In genomic region chr21:35208117-35208516, GRCh38 we compare ENCODE assay signal across 25 cellular contexts.
A peak's percentile ranks its signal among the peaks of the same experiment; 100 is the strongest.
DNase-seq lines count a peak whose midpoint lies in the region; ATAC-seq and TF ChIP-seq lines count a peak whose summit lies in the region.
"Had no signal": no experiment of that assay in that cellular context is flagged by ENCODE, and none has a peak within 500 bp of the region (broad histone marks: within the 10 kb centered on the region; RNA-seq: fewer than 3 reads in every experiment).

No MANE protein-coding gene starts in this region.

- H3K36me3 ChIP-seq in breast epithelium (no peaks in the 10 kb centered on the region), left ventricle myocardium inferior (no peaks in the 10 kb centered on the region), psoas muscle (ENCODE audit: insufficient read depth in 1 of 2, low read depth in 1 of 2) (no peaks in the 10 kb centered on the region), transverse colon (no peaks in the 10 kb centered on the region), endodermal cell (ENCODE audit: control insufficient read depth, insufficient read depth, low read length) (no peaks in the 10 kb centered on the region)
- H3K36me3 ChIP-seq: right lobe of liver had no signal

- H3K4me3 ChIP-seq in breast epithelium (peak overlapping the region in 1 of 3 donors; percentile 14), left ventricle myocardium inferior (no peak overlapping the region), psoas muscle (no peak overlapping the region), transverse colon (no peak overlapping the region), endodermal cell (ENCODE audit: low read length) (no peak overlapping the region)
- H3K4me3 ChIP-seq: GM12878, GM23248, lung, right lobe of liver had no signal

- H3K4me3 Mint-ChIP-seq in MCF 10A (ENCODE audit: unreplicated experiment) (no peak overlapping the region), endodermal cell (no peak overlapping the region)
- H3K4me3 Mint-ChIP-seq: activated CD8-positive, alpha-beta T cell treated with anti-CD3 and anti-CD28 coated beads, Interleukin-2, amount 10 ng/mL, durations not matched to agents 7 days and 5 days; B cell; dendritic cell treated with granulocyte-macrophage colony-stimulating factor and Interleukin-4, amounts not matched to agents 40 ng/mL and 50 ng/mL, for 4 days had no signal

- no peaks in the 10 kb centered on the region for H3K9me3 Mint-ChIP-seq in MCF 10A (ENCODE audit: unreplicated experiment)
- no peaks in the 10 kb centered on the region for H3K9me3 Mint-ChIP-seq in endodermal cell
- H3K9me3 Mint-ChIP-seq: dendritic cell treated with granulocyte-macrophage colony-stimulating factor and Interleukin-4, amounts not matched to agents 40 ng/mL and 50 ng/mL, for 4 days had no signal

- H3K27me3 ChIP-seq in breast epithelium: no peaks in the 10 kb centered on the region
- H3K27me3 ChIP-seq in left ventricle myocardium inferior (ENCODE audit: low read depth): peaks cover 9% of the 10 kb centered on the region
- H3K27me3 ChIP-seq in psoas muscle (ENCODE audit: insufficient read depth in 3 of 3, low read length in 2 of 3): no peaks in the 10 kb centered on the region
- H3K27me3 ChIP-seq in transverse colon: no peaks in the 10 kb centered on the region
- no peaks in the 10 kb centered on the region for H3K27me3 ChIP-seq in endodermal cell (ENCODE audit: control insufficient read depth, insufficient read depth, low read length, poor library complexity, severe bottlenecking)
- H3K27me3 ChIP-seq: right lobe of liver had no signal

- in situ Hi-C loops in transverse colon (cut with MboI; ENCODE audit: low pct_ligation_motif_present in 1 of 4, low pct_unique_long_range_greater_than_20kb in 1 of 4, low sequenced_read_pairs in 3 of 4): loop anchor here in 1 of 4 donors (25.0 kb wide), 1 partner anchor 321 kb away; no protein-coding TSS in a partner anchor

- ATAC-seq in psoas muscle (no peak), GM19463 (IDR thresholded peaks at IDR 0.05; ENCODE audit: unreplicated experiment) (no peak), GM18517 (IDR thresholded peaks at IDR 0.05; ENCODE audit: unreplicated experiment) (no peak)
- ATAC-seq: activated CD4-positive, CD25-positive, alpha-beta regulatory T cell treated with anti-CD3 and anti-CD28 coated beads, Interleukin-2, amount 50 U/mL, for 24 hours; activated CD8-positive, alpha-beta T cell treated with anti-CD3 and anti-CD28 coated beads, Interleukin-2, amount 10 ng/mL, durations not matched to agents 7 days and 5 days; GM12878; right lobe of liver had no signal

- no peak overlapping the region for H3K9ac ChIP-seq in endodermal cell (ENCODE audit: extremely low read depth, low read length, poor library complexity, severe bottlenecking)
- H3K9ac ChIP-seq: GM23248 had no signal

- no peaks in the 10 kb centered on the region for H3K36me3 Mint-ChIP-seq in MCF 10A (ENCODE audit: insufficient read depth, unreplicated experiment)
- H3K36me3 Mint-ChIP-seq in endodermal cell (ENCODE audit: low read depth): no peaks in the 10 kb centered on the region

- H3K27ac Mint-ChIP-seq in MCF 10A (ENCODE audit: low read depth, unreplicated experiment) (no peak overlapping the region), endodermal cell (no peak overlapping the region)
- H3K27ac Mint-ChIP-seq: activated CD8-positive, alpha-beta T cell treated with anti-CD3 and anti-CD28 coated beads, Interleukin-2, amount 10 ng/mL, durations not matched to agents 7 days and 5 days; B cell had no signal

- H3K27me3 Mint-ChIP-seq in MCF 10A (ENCODE audit: insufficient read depth, unreplicated experiment) (no peaks in the 10 kb centered on the region), endodermal cell (ENCODE audit: insufficient read depth) (no peaks in the 10 kb centered on the region)
- H3K27me3 Mint-ChIP-seq: B cell had no signal

- no TSS peak for BruUV-seq in MCF 10A (replicated peaks; lab: Mats Ljungman, UMichigan)

- no peak for TF ChIP-seq EP300 in transverse colon (IDR thresholded peaks at IDR 0.05; ENCODE audit: low read depth)

- H3K9me3 ChIP-seq in breast epithelium: no peaks in the 10 kb centered on the region
- H3K9me3 ChIP-seq in left ventricle myocardium inferior (replicated peaks): no peaks in the 10 kb centered on the region
- H3K9me3 ChIP-seq in psoas muscle: no peaks in the 10 kb centered on the region
- H3K9me3 ChIP-seq in transverse colon: no peaks in the 10 kb centered on the region
- H3K9me3 ChIP-seq in endodermal cell (ENCODE audit: control insufficient read depth, low read length): no peaks in the 10 kb centered on the region
- H3K9me3 ChIP-seq: right lobe of liver had no signal

- DNase-seq in breast epithelium (ENCODE audit: low spot score in 2 of 2) (no peak), MCF 10A (ENCODE audit: unreplicated experiment) (no peak), left ventricle myocardium inferior (no peak), psoas muscle (no peak), transverse colon (no peak), endodermal cell (no peak)
- DNase-seq: activated CD8-positive, alpha-beta T cell treated with anti-CD3 and anti-CD28 coated beads, Interleukin-2, amount 10 ng/mL, durations not matched to agents 7 days and 5 days; activated gamma-delta T cell treated with Interleukin-2 at 50 U/mL for 16 hours; activated T-cell treated with anti-CD3 and anti-CD28 coated beads, Interleukin-2, amount 50 U/mL, for 1 hour; DND-41; NCI-H1092; NCI-H2029; NCI-H2227 treated with DMSO at 0.1 percent for 48 hours; NCI-H774; OCI-M1; right lobe of liver had no signal

- TF ChIP-seq CTCF in breast epithelium (IDR thresholded peaks at IDR 0.05) (no peak), MCF 10A (IDR thresholded peaks at IDR 0.05; ENCODE audit: unreplicated experiment) (no peak), left ventricle myocardium inferior (IDR thresholded peaks at IDR 0.05; ENCODE audit: borderline replicate concordance) (no peak), psoas muscle (IDR thresholded peaks at IDR 0.05) (no peak), transverse colon (IDR thresholded peaks at IDR 0.05) (no peak), endodermal cell (conservative IDR thresholded peaks at IDR 0.05) (no peak)

- TF ChIP-seq POLR2A in breast epithelium (IDR thresholded peaks at IDR 0.05) (no peak), transverse colon (IDR thresholded peaks at IDR 0.05) (no peak)

- H3K4me1 ChIP-seq in breast epithelium: peaks cover 0 to 5% of the 10 kb centered on the region in 2 donors
- H3K4me1 ChIP-seq in left ventricle myocardium inferior: peaks cover 48% of the 10 kb centered on the region
- peaks cover 66% of the 10 kb centered on the region for H3K4me1 ChIP-seq in psoas muscle
- peaks cover 0 to 22% (median 9%) of the 10 kb centered on the region in 4 donors for H3K4me1 ChIP-seq in transverse colon
- H3K4me1 ChIP-seq in endodermal cell (ENCODE audit: control insufficient read depth, insufficient read depth, low read length): no peaks in the 10 kb centered on the region
- H3K4me1 ChIP-seq: right lobe of liver had no signal

- H3K27ac ChIP-seq in breast epithelium: peak overlapping the region; percentile 68 to 90
- H3K27ac ChIP-seq in left ventricle myocardium inferior (replicated peaks): peak overlapping the region; percentile 75
- peak overlapping the region; percentile 85 for H3K27ac ChIP-seq in psoas muscle
- peak overlapping the region in 3 of 4 donors; percentile 6 to 67 (median 30) for H3K27ac ChIP-seq in transverse colon
- H3K27ac ChIP-seq in endodermal cell (ENCODE audit: low read depth, low read length): no peak overlapping the region
- H3K27ac ChIP-seq: 22Rv1, right lobe of liver had no signal

- 69 to 82% (median 70%) methylated on average over 10 of the region's 10 CpGs for WGBS in psoas muscle, 3 donors
- 76% methylated on average over 7 to 10 of the region's 10 CpGs for WGBS in transverse colon (ENCODE audit: low coverage in 1 of 2), 2 donors
- 91 to 92% methylated on average over 10 of the region's 10 CpGs for WGBS in endodermal cell (ENCODE audit: insufficient coverage in 1 of 2, insufficient read length in 1 of 2), 2 experiments

- POLR2A ChIA-PET in MCF 10A (lab: Yijun Ruan, JAX): interaction anchor here (0.5 to 2.2 kb wide), 3 partner anchors 10 to 319 kb away, joined by 3 to 12 read pairs (median 3); no protein-coding TSS in a partner anchor

- CTCF ChIA-PET in MCF 10A (lab: Yijun Ruan, JAX): no interaction called here

- H3K4me1 Mint-ChIP-seq in MCF 10A (ENCODE audit: insufficient read depth, unreplicated experiment) (peaks cover 11% of the 10 kb centered on the region), endodermal cell (peaks cover 15% of the 10 kb centered on the region)

- intact Hi-C loops in breast epithelium (cut with DNase I; ENCODE audit: low total_unique reads) (no loop called here), MCF 10A (cut with micrococcal nuclease) (no loop called here), left ventricle myocardium inferior (cut with micrococcal nuclease) (no loop called here), psoas muscle (cut with DNase I) (loop anchor here (5.0 to 10.0 kb wide), 3 partner anchors 47 to 313 kb away; no protein-coding TSS in a partner anchor), transverse colon (cut with DNase I; ENCODE audit: low total_unique reads) (no loop called here)

Comparison
In these comparisons a context has a peak if more than half of its experiments do, and no peak if none do; other contexts are left out.
1. intact Hi-C loops: an anchor here in psoas muscle (5.0 to 10.0 kb wide); none called in breast epithelium, MCF 10A, left ventricle myocardium inferior and transverse colon.